In the genomic region with DNA sequence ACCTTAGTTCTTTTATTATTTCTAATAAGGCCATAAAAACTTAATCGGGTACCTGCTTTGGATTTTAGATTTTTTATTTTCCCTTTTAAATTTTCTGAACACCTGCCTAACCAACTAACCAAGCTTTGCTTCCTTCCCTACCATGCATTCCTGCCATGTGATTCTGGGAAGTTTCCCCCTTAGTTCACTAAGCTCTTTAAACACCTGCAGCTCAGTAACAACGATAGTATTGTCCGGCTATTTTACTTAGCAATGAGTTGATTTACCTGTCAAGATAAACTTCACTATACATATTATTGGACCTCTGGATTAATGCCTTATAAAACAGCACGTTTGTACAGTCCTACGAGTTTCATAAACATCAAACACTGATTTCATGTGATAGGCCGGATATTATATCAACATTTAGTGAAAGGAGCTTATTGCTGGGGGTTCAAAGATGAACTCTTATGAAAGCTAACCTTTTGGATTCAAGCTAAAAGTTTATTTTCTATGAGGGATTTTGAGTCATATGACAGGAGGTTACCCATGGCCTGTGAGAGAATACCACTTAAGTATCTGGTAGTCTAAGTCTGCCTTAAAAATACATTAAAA, we compare ENCODE assay signal across 18 cellular contexts.
DNase-seq lines count a peak whose midpoint lies in the region; ATAC-seq, FAIRE-seq and TF ChIP-seq lines count a peak whose summit lies in the region.
"Had no signal": no experiment of that assay in that cellular context is flagged by ENCODE, and none has a peak within 500 bp of the region (broad histone marks: within the 10 kb centered on the region; RNA-seq: fewer than 3 reads in every experiment).

No MANE protein-coding gene starts in this region.

- FAIRE-seq in HepG2 (lab: Jason Lieb, UNC), result peak; percentile 34
- no peak for FAIRE-seq in pancreas (lab: Jason Lieb, UNC)
- FAIRE-seq: H54 had no signal

- TF ChIP-seq EP300 in HepG2 (IDR thresholded peaks at IDR 0.05; ENCODE audit: low read depth in 2 of 2, low read length in 2 of 2) (peak in 1 of 2 experiments; percentile 26; a peak in 1 of 4 replicates), HepG2 (CRISPR knock-in tag; IDR thresholded peaks at IDR 0.05; ENCODE audit: borderline replicate concordance) (no peak)

- POLR2A ChIA-PET in HepG2 (lab: Yijun Ruan, JAX), result interaction anchor here (0.9 kb wide), 1 partner anchor 137 kb away, joined by 3 read pairs; no protein-coding TSS in a partner anchor

- CTCF ChIA-PET in HepG2 (lab: Yijun Ruan, JAX; ENCODE audit: low intra/inter-chr PET ratio, low total read pairs), result no interaction called here

- DNase-seq in HepG2 (ENCODE audit: low spot score), result peak; percentile 66
- no peak for DNase-seq in right lobe of liver
- no peak for DNase-seq in body of pancreas
- DNase-seq in pancreas, result no peak
- DNase-seq in cortex of kidney (lab: John Stamatoyannopoulos, UW), result no peak
- no peak for DNase-seq in NCI-H1105 treated with DMSO at 0.1 percent for 48 hours (lab: John Stamatoyannopoulos, UW)
- DNase-seq in substantia nigra (lab: John Stamatoyannopoulos, UW), result no peak
- no peak for DNase-seq in NCI-H2171 treated with DMSO at 0.1 percent for 48 hours (lab: John Stamatoyannopoulos, UW)
- DNase-seq: 8988T; AML-193; C1 segment of cervical spinal cord; CD4-positive, alpha-beta T cell; DND-41; GDM1; IMR-90 had no signal

- intact Hi-C loops in HepG2 (cut with micrococcal nuclease; ENCODE audit: unreplicated experiment) (no loop called here), right lobe of liver (cut with DNase I) (no loop called here), body of pancreas (cut with DNase I) (no loop called here), pancreas (cut with DNase I) (no loop called here)

- no peaks in the 10 kb centered on the region for H4K20me1 ChIP-seq in HepG2 (ENCODE audit: insufficient read depth, low read length)

- no peak for TF ChIP-seq RAD21 in HepG2 (CRISPR knock-in tag; IDR thresholded peaks at IDR 0.05)

- H2AFZ ChIP-seq in HepG2 (ENCODE audit: low read length), result no peak overlapping the region
- H2AFZ ChIP-seq: GM23248 had no signal

- H3K4me3 ChIP-seq in HepG2 (replicated peaks in 1 of 3; ENCODE audit: insufficient read depth in 1 of 3, low read depth in 2 of 3, low read length in 3 of 3) (no peak overlapping the region), right lobe of liver (no peak overlapping the region), body of pancreas (no peak overlapping the region), pancreas (no peak overlapping the region)
- H3K4me3 ChIP-seq: GM23248 had no signal

- H3K36me3 ChIP-seq in HepG2 (replicated peaks in 1 of 2; ENCODE audit: control insufficient read depth in 1 of 2, insufficient read depth in 2 of 2, low read length in 2 of 2), result no peaks in the 10 kb centered on the region
- no peaks in the 10 kb centered on the region for H3K36me3 ChIP-seq in right lobe of liver
- no peaks in the 10 kb centered on the region for H3K36me3 ChIP-seq in body of pancreas (replicated peaks in 1 of 2; ENCODE audit: insufficient read depth in 1 of 2, low read depth in 2 of 2)
- H3K36me3 ChIP-seq in pancreas, result no peaks in the 10 kb centered on the region

- TF ChIP-seq CTCF in HepG2 (CRISPR knock-in tag; IDR thresholded peaks at IDR 0.05) (no peak), right lobe of liver (IDR thresholded peaks at IDR 0.05) (no peak), body of pancreas (IDR thresholded peaks at IDR 0.05) (no peak), pancreas (IDR thresholded peaks at IDR 0.05) (no peak)

- ATAC-seq in HepG2 (peak; percentile 60; the same call in 2 of the 3 replicates), right lobe of liver (no peak), body of pancreas (peak; percentile 66), pancreas (peak in 3 of 4 donors; percentile 46 to 76 (median 67))
- ATAC-seq: HCT116 had no signal

- no TSS peak for BruUV-seq in HepG2 (replicated peaks; lab: Mats Ljungman, UMichigan)

- H3K9me3 ChIP-seq in HepG2 (ENCODE audit: low read length), result no peaks in the 10 kb centered on the region
- H3K9me3 ChIP-seq in right lobe of liver, result no peaks in the 10 kb centered on the region
- H3K9me3 ChIP-seq in body of pancreas, result no peaks in the 10 kb centered on the region
- H3K9me3 ChIP-seq in pancreas, result no peaks in the 10 kb centered on the region

- peak overlapping the region; percentile 59 for H3K27ac ChIP-seq in HepG2 (ENCODE audit: extremely low read length, insufficient read depth, low read length)
- H3K27ac ChIP-seq in right lobe of liver, result no peak overlapping the region
- H3K27ac ChIP-seq in body of pancreas, result peak overlapping the region in 3 of 4 donors; percentile 25 to 45 (median 42)
- H3K27ac ChIP-seq in pancreas, result peak overlapping the region in 2 of 4 donors; percentile 37 to 59
- no peak overlapping the region for H3K27ac ChIP-seq in substantia nigra (ENCODE audit: low read depth, low read length, poor library complexity, severe bottlenecking)
- H3K27ac ChIP-seq: GM23248 had no signal

- no peaks in the 10 kb centered on the region for H3K27me3 ChIP-seq in HepG2 (ENCODE audit: control insufficient read depth in 1 of 2, insufficient read depth in 2 of 2, low read length in 2 of 2)
- no peaks in the 10 kb centered on the region for H3K27me3 ChIP-seq in right lobe of liver
- no peaks in the 10 kb centered on the region for H3K27me3 ChIP-seq in body of pancreas
- H3K27me3 ChIP-seq in pancreas, result no peaks in the 10 kb centered on the region

- no peak for TF ChIP-seq POLR2A in HepG2 (IDR thresholded peaks at IDR 0.05; ENCODE audit: insufficient read depth in 1 of 2, low read depth in 2 of 2, low read length in 2 of 2)
- no peak for TF ChIP-seq POLR2A in right lobe of liver (IDR thresholded peaks at IDR 0.05)
- TF ChIP-seq POLR2A in body of pancreas (IDR thresholded peaks at IDR 0.05), result no peak

- no peak overlapping the region for H3K9ac ChIP-seq in HepG2 (ENCODE audit: insufficient read depth, low read depth, low read length)
- H3K9ac ChIP-seq: GM23248 had no signal

- in situ Hi-C loops in HepG2 (cut with HindIII; ENCODE audit: extremely low pct_ligation_motif_present, low pct_unique_long_range_greater_than_20kb), result no loop called here

- no peaks in the 10 kb centered on the region for H3K79me2 ChIP-seq in HepG2 (ENCODE audit: insufficient read depth, low read length)

- H3K4me2 ChIP-seq in HepG2 (ENCODE audit: low read depth, low read length), result peak overlapping the region; percentile 18; the same call in 1 of the 2 replicates

- 27% methylated on average over 6 of the region's 6 CpGs for WGBS in HepG2 (ENCODE audit: low lambda C conversion rate)
- WGBS in right lobe of liver (ENCODE audit: insufficient coverage, low coverage, low lambda C conversion rate, missing lambda C conversion rate), result 47% methylated on average over 6 of the region's 6 CpGs
- 17 to 21% methylated on average over 6 of the region's 6 CpGs for WGBS in body of pancreas, 2 donors
- WGBS in pancreas, 2 donors, result 11 to 14% methylated on average over 6 of the region's 6 CpGs

- peaks cover 15% of the 10 kb centered on the region for H3K4me1 ChIP-seq in HepG2 (ENCODE audit: insufficient read depth, low read length)
- H3K4me1 ChIP-seq in right lobe of liver, result no peaks in the 10 kb centered on the region
- H3K4me1 ChIP-seq in body of pancreas, result peaks cover 19% of the 10 kb centered on the region
- peaks cover 12 to 30% (median 17%) of the 10 kb centered on the region in 3 donors for H3K4me1 ChIP-seq in pancreas

TF ChIP-seq in HepG2, 621 proteins besides CTCF, POLR2A, EP300 and RAD21 (continues in another document):
- TF ChIP-seq, protein P1, sequence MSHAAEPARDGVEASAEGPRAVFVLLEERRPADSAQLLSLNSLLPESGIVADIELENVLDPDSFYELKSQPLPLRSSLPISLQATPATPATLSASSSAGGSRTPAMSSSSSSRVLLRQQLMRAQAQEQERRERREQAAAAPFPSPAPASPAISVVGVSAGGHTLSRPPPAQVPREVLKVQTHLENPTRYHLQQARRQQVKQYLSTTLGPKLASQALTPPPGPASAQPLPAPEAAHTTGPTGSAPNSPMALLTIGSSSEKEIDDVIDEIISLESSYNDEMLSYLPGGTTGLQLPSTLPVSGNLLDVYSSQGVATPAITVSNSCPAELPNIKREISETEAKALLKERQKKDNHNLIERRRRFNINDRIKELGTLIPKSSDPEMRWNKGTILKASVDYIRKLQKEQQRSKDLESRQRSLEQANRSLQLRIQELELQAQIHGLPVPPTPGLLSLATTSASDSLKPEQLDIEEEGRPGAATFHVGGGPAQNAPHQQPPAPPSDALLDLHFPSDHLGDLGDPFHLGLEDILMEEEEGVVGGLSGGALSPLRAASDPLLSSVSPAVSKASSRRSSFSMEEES (CRISPR knock-in tag; IDR thresholded peaks at IDR 0.05), result peak; percentile 40; the same call in 1 of the 2 replicates
- TF ChIP-seq SOX6 (IDR thresholded peaks at IDR 0.05) (no peak), SOX6 (CRISPR knock-in tag; IDR thresholded peaks at IDR 0.05) (peak; percentile 23; the same call in 1 of the 2 replicates)

Comparison
In these comparisons a context has a peak if more than half of its experiments do, and no peak if none do; other contexts are left out.
1. ATAC-seq: peak in HepG2 (single experiment), body of pancreas (single experiment) and pancreas (3 of 4); none in right lobe of liver (0 of 4).
2. H3K27ac ChIP-seq: peak in HepG2 (single experiment) and body of pancreas (3 of 4); none in right lobe of liver (0 of 3) and substantia nigra (single experiment).